In genomic region chr13:28464861-28465260, GRCh38 we compare ENCODE assay signal across 19 cellular contexts. TPM values are rescaled to one million over a fixed set of nuclear protein-coding genes. Genes with fewer than 3 reads are reported as not detected.
DNase-seq lines count a peak whose midpoint lies in the region; ATAC-seq, FAIRE-seq and TF ChIP-seq lines count a peak whose summit lies in the region.
"Had no signal": no experiment of that assay in that cellular context is flagged by ENCODE, and none has a peak within 500 bp of the region (broad histone marks: within the 10 kb centered on the region; RNA-seq: fewer than 3 reads in every experiment).

No MANE protein-coding gene starts in this region.

- ATAC-seq in left colon: no peak
- ATAC-seq in GM18505 (IDR thresholded peaks at IDR 0.05; ENCODE audit: unreplicated experiment): no peak
- ATAC-seq: A549 had no signal

- intact Hi-C loops in left colon (cut with DNase I, micrococcal nuclease): no loop called here

- no peak for FAIRE-seq in D721Med (lab: Jason Lieb, UNC)
- FAIRE-seq: A549, G401.6, H1 had no signal

- peak; percentile 81 for DNase-seq in G401 (ENCODE audit: low spot score)
- DNase-seq in NCI-H1694 treated with DMSO at 0.1 percent for 48 hours (lab: John Stamatoyannopoulos, UW): peak; percentile 75
- DNase-seq in cerebellar cortex (ENCODE audit: low spot score): peak; percentile 79
- peak; percentile 68 to 71 for DNase-seq in lung microvascular endothelial cell (ENCODE audit: low read depth in 2 of 2)
- no peak for DNase-seq in left colon
- DNase-seq in AG08395 (ENCODE audit: low spot score): no peak
- no peak for DNase-seq in D721Med (ENCODE audit: insufficient read length, low spot score)
- DNase-seq: CD4-positive, CD25-positive, alpha-beta regulatory T cell; DMS153; Karpas-422; MV-4-11; NCI-H1105 treated with DMSO at 0.1 percent for 48 hours; NCI-H2081 treated with DMSO at 0.1 percent for 48 hours; NCI-H510A treated with DMSO at 0.1 percent for 48 hours; Right ventricle myocardium superior had no signal

- in situ Hi-C loops in G401 (cut with HindIII; ENCODE audit: low sequenced_read_pairs): no loop called here

- no peak for TF ChIP-seq POLR2A in GM18505 (IDR thresholded peaks at IDR 0.05; ENCODE audit: borderline replicate concordance, extremely low read depth, insufficient read depth, insufficient read length)

- no peak for TF ChIP-seq CTCF in D721Med (IDR thresholded peaks at IDR 0.05; ENCODE audit: insufficient read depth, missing control alignments)

RNA-seq across cellular contexts. Expression of gene FLT1, which starts 30.1 kb away (rescaled TPM):
- total RNA-seq in G401 (2014; rRNA removed; shearing (Covaris generic)): not detected in 2 replicates
- total RNA-seq in lung microvascular endothelial cell (3.4 and 42.7 TPM in 2 replicates), left colon (1 to 10 TPM; 5.7 to 5.8 TPM)

Comparison
In these comparisons a context has a peak if more than half of its experiments do, and no peak if none do; other contexts are left out.
1. DNase-seq: peak in G401 (single experiment), NCI-H1694 treated with DMSO at 0.1 percent for 48 hours (single experiment), cerebellar cortex (single experiment) and lung microvascular endothelial cell (2 of 2); none in left colon (0 of 2), AG08395 (single experiment) and D721Med (single experiment).